ENCODE assay signal across 26 cellular contexts in the genomic region with DNA sequence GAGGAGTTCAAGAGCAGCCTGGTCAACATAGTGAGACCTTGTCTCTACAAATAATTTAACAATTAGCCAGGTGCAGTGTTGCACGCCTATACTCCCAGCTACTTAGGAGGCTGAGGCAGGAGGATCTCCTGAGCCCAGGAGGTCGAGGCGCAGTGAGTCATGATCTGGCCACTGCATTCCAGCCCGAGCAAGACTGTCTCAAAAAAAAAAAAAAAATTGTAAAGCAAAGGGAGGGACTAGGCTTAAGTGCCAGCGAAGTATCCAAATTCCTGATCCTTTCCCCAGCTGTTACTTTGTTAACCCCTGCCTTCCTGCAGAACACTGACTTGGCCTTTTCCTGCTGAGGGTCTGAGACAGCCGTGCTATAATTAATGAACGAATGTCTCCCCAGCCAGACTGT. TPM values are rescaled to one million over a fixed set of nuclear protein-coding genes. Genes with fewer than 3 reads are reported as not detected.
DNase-seq lines count a peak whose midpoint lies in the region; ATAC-seq and TF ChIP-seq lines count a peak whose summit lies in the region.
"Had no signal": no experiment of that assay in that cellular context is flagged by ENCODE, and none has a peak within 500 bp of the region (broad histone marks: within the 10 kb centered on the region; RNA-seq: fewer than 3 reads in every experiment).

No MANE protein-coding gene starts in this region.

- H3K36me3 Mint-ChIP-seq in endodermal cell (ENCODE audit: low read depth) (peaks cover 35% of the 10 kb centered on the region), neural crest cell (ENCODE audit: low read depth) (peaks cover 3% of the 10 kb centered on the region)

- H3K9me3 ChIP-seq in endodermal cell (ENCODE audit: control insufficient read depth, low read length), result no peaks in the 10 kb centered on the region
- H3K9me3 ChIP-seq: Peyer's patch had no signal

- H3K27me3 Mint-ChIP-seq in endodermal cell (ENCODE audit: insufficient read depth) (no peaks in the 10 kb centered on the region), neural crest cell (ENCODE audit: low read depth) (no peaks in the 10 kb centered on the region)
- H3K27me3 Mint-ChIP-seq: T-cell had no signal

- H3K36me3 ChIP-seq in endodermal cell (ENCODE audit: control insufficient read depth, insufficient read depth, low read length), result no peaks in the 10 kb centered on the region

- no peak overlapping the region for H3K27ac ChIP-seq in endodermal cell (ENCODE audit: low read depth, low read length)
- H3K27ac ChIP-seq: brain microvascular endothelial cell, Peyer's patch had no signal

- TF ChIP-seq CTCF in endodermal cell (conservative IDR thresholded peaks at IDR 0.05), result no peak
- no peak for TF ChIP-seq CTCF in neural crest cell (conservative IDR thresholded peaks at IDR 0.05)

- H3K27ac Mint-ChIP-seq in endodermal cell, result peak overlapping the region; percentile 60
- H3K27ac Mint-ChIP-seq in neural crest cell (ENCODE audit: unreplicated experiment), result no peak overlapping the region
- H3K27ac Mint-ChIP-seq: activated T-cell treated with anti-CD3 and anti-CD28 coated beads, Interleukin-2, amount 50 U/mL, for 72 hours; stimulated activated effector memory CD8-positive, alpha-beta T cell treated with anti-CD3 and anti-CD28 coated beads, Interleukin-12 subunit alpha, Interleukin-12 subunit beta, amount 100 ng/mL, for 72 hours had no signal

- H3K9me3 Mint-ChIP-seq in endodermal cell (no peaks in the 10 kb centered on the region), neural crest cell (no peaks in the 10 kb centered on the region)
- H3K9me3 Mint-ChIP-seq: activated T-cell treated with anti-CD3 and anti-CD28 coated beads, Interleukin-2, amount 50 U/mL, for 72 hours; H9; stimulated activated effector memory CD8-positive, alpha-beta T cell treated with anti-CD3 and anti-CD28 coated beads, Interleukin-12 subunit alpha, Interleukin-12 subunit beta, amount 100 ng/mL, for 72 hours; T-cell had no signal

- H3K9ac ChIP-seq in endodermal cell (ENCODE audit: extremely low read depth, low read length, poor library complexity, severe bottlenecking), result no peak overlapping the region

- no peaks in the 10 kb centered on the region for H3K27me3 ChIP-seq in endodermal cell (ENCODE audit: control insufficient read depth, insufficient read depth, low read length, poor library complexity, severe bottlenecking)
- H3K27me3 ChIP-seq: brain microvascular endothelial cell, Peyer's patch had no signal

- no peak overlapping the region for H3K4me3 ChIP-seq in endodermal cell (ENCODE audit: low read length)
- H3K4me3 ChIP-seq: Peyer's patch had no signal

- 72 to 86% methylated on average over 6 to 7 of the region's 7 CpGs for WGBS in endodermal cell (ENCODE audit: insufficient coverage in 1 of 2, insufficient read length in 1 of 2), 2 experiments

- no peaks in the 10 kb centered on the region for H3K4me1 ChIP-seq in endodermal cell (ENCODE audit: control insufficient read depth, insufficient read depth, low read length)

- DNase-seq in D341Med (ENCODE audit: low spot score), result peak; percentile 64
- peak; percentile 62 for DNase-seq in LHCN-M2 (ENCODE audit: low read depth)
- DNase-seq in endodermal cell, result peak; percentile 59
- no peak for DNase-seq in neural crest cell (ENCODE audit: low read depth, low spot score)
- DNase-seq in stimulated activated CD4-positive, alpha-beta T cell treated with anti-CD3 and anti-CD28 coated beads, Interleukin-1b, Interleukin-23, amount 100 ng/mL, for 48 hours, result no peak
- no peak for DNase-seq in MV-4-11 (lab: John Stamatoyannopoulos, UW)
- DNase-seq: activated CD4-positive, CD25-positive, alpha-beta regulatory T cell; activated naive CD4-positive, alpha-beta T cell treated with Interleukin-2 at 50 U/mL for 16 hours; activated T-cell treated with anti-CD3 and anti-CD28 coated beads, Interleukin-2, amount 50 U/mL, for 72 hours; amniotic stem cell; brain microvascular endothelial cell; effector CD4-positive, alpha-beta T cell; foreskin melanocyte; H9; left cardiac atrium; NCI-H1694; NCI-H510A treated with DMSO at 0.1 percent for 48 hours; Peyer's patch; stimulated activated CD4-positive, alpha-beta T cell treated with anti-CD3 and anti-CD28 coated beads, Interleukin-4, amount 100 ng/mL, for 24 hours; substantia nigra; T-cell had no signal

- H3K4me3 Mint-ChIP-seq in endodermal cell (no peak overlapping the region), neural crest cell (peak overlapping the region; percentile 7)
- H3K4me3 Mint-ChIP-seq: activated T-cell treated with anti-CD3 and anti-CD28 coated beads, Interleukin-2, amount 50 U/mL, for 72 hours; CD14-positive monocyte; H9; stimulated activated effector memory CD8-positive, alpha-beta T cell treated with anti-CD3 and anti-CD28 coated beads, Interleukin-12 subunit alpha, Interleukin-12 subunit beta, amount 100 ng/mL, for 72 hours; T-cell had no signal

- ATAC-seq in GM18520 (IDR thresholded peaks at IDR 0.05; ENCODE audit: unreplicated experiment) (no peak), GM18867 (IDR thresholded peaks at IDR 0.05; ENCODE audit: unreplicated experiment) (no peak)
- ATAC-seq: activated T-cell treated with anti-CD3 and anti-CD28 coated beads, Interleukin-2, amount 50 U/mL, for 72 hours; left cardiac atrium; right cardiac atrium; stimulated activated effector memory CD8-positive, alpha-beta T cell treated with anti-CD3 and anti-CD28 coated beads, Interleukin-12 subunit alpha, Interleukin-12 subunit beta, amount 100 ng/mL, for 72 hours; T-cell had no signal

- H3K4me1 Mint-ChIP-seq in endodermal cell (no peaks in the 10 kb centered on the region), neural crest cell (peaks cover 6% of the 10 kb centered on the region)

RNA-seq across cellular contexts. Expression of a gene that starts 2.7 kb away (rescaled TPM):
- 0.83 and 1.0 TPM in 2 replicates for total RNA-seq in LHCN-M2 (2014; rRNA removed)
- 0.72 TPM for polyA plus RNA-seq in LHCN-M2 (2012)
- 1 to 10 TPM; 2.7 to 6.5 TPM for total RNA-seq in endodermal cell
- polyA plus RNA-seq in endodermal cell (2013, experiment 1 of 2), result 5.8 TPM
- polyA plus RNA-seq in endodermal cell (2013, experiment 2 of 2), result 4.1 TPM
- 6.7 and 7.7 TPM in 2 replicates for total RNA-seq in neural crest cell
- polyA plus RNA-seq: CD14-positive monocyte had no signal

RNA-seq across cellular contexts. Expression of a gene that starts 12.4 kb away (rescaled TPM):
- total RNA-seq in LHCN-M2 (2014; rRNA removed) (37.5 and 46.3 TPM in 2 replicates), endodermal cell (10 to 100 TPM; 53.8 to 62.0 TPM), neural crest cell (60.5 and 62.6 TPM in 2 replicates)
- polyA plus RNA-seq in LHCN-M2 (2012), result 95.4 TPM
- polyA plus RNA-seq in endodermal cell (2013, experiment 1 of 2), result 72.1 TPM
- polyA plus RNA-seq in endodermal cell (2013, experiment 2 of 2), result 60.5 TPM

RNA-seq across cellular contexts. Expression of a gene that starts 14.6 kb away (rescaled TPM):
- total RNA-seq in LHCN-M2 (2014; rRNA removed) (6.8 and 14.2 TPM in 2 replicates), endodermal cell (10 to 100 TPM; 42.0 to 57.2 TPM), neural crest cell (9.6 and 12.4 TPM in 2 replicates)
- polyA plus RNA-seq in LHCN-M2 (2012), result 30.5 TPM
- polyA plus RNA-seq in endodermal cell (2013, experiment 1 of 2), result 39.8 TPM
- 36.9 TPM for polyA plus RNA-seq in endodermal cell (2013, experiment 2 of 2)

RNA-seq across cellular contexts. Expression of a gene that starts 18.9 kb away (rescaled TPM):
- total RNA-seq in LHCN-M2 (2014; rRNA removed) (0.29 and 1.5 TPM in 2 replicates), endodermal cell (1 to 10 TPM; 3.0 to 6.3 TPM), neural crest cell (0.79 and 1.2 TPM in 2 replicates)
- polyA plus RNA-seq in LHCN-M2 (2012), result 0.18 TPM
- polyA plus RNA-seq in endodermal cell (2013, experiment 1 of 2), result 3.4 TPM
- 3.1 TPM for polyA plus RNA-seq in endodermal cell (2013, experiment 2 of 2)

RNA-seq across cellular contexts. Expression of a gene that starts 34.9 kb away (rescaled TPM):
- total RNA-seq in LHCN-M2 (2014; rRNA removed), result 142 and 154 TPM in 2 replicates
- polyA plus RNA-seq in LHCN-M2 (2012), result 149 TPM
- total RNA-seq in endodermal cell, result 100 to 1,000 TPM; 150 to 151 TPM
- polyA plus RNA-seq in endodermal cell (2013, experiment 1 of 2), result 140 TPM
- polyA plus RNA-seq in endodermal cell (2013, experiment 2 of 2), result 132 TPM
- 141 and 144 TPM in 2 replicates for total RNA-seq in neural crest cell

Comparison
In these comparisons a context has a peak if more than half of its experiments do, and no peak if none do; other contexts are left out.
1. DNase-seq: peak in D341Med (single experiment), LHCN-M2 (single experiment) and endodermal cell (single experiment); none in neural crest cell (single experiment), stimulated activated CD4-positive, alpha-beta T cell treated with anti-CD3 and anti-CD28 coated beads, Interleukin-1b, Interleukin-23, amount 100 ng/mL, for 48 hours (single experiment) and MV-4-11 (single experiment).